23 cellular contexts compared by ENCODE assay signal in the genomic region with DNA sequence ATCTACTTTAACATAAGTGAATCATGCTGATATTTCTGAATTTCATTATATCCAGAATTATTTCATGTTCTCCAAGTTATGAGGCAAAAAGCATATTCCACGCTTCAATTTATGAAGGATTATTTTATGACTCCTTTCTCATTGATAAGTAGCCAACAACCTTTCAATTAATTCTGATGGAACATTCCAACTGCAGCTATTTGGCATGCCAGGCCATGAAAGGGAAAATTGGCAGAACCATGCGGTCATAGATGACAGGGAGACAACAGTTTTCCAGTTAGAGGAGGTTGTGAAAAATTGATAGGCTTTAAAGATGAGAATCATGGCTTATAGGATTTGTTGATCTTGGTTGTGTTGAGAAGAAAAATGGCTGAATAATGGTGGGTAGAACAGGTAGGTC.
DNase-seq lines count a peak whose midpoint lies in the region; ATAC-seq and TF ChIP-seq lines count a peak whose summit lies in the region.
"Had no signal": no experiment of that assay in that cellular context is flagged by ENCODE, and none has a peak within 500 bp of the region (broad histone marks: within the 10 kb centered on the region; RNA-seq: fewer than 3 reads in every experiment).

No MANE protein-coding gene starts in this region.

- H3K4me1 ChIP-seq in mammary epithelial cell (ENCODE audit: insufficient read depth, low read length): no peaks in the 10 kb centered on the region

- no peaks in the 10 kb centered on the region for H3K27me3 Mint-ChIP-seq in activated naive CD8-positive, alpha-beta T cell treated with anti-CD3 and anti-CD28 coated beads for 36 hours
- H3K27me3 Mint-ChIP-seq in activated naive CD8-positive, alpha-beta T cell treated with anti-CD3 and anti-CD28 coated beads, Interleukin-2, amount 50 U/mL, for 24 hours: no peaks in the 10 kb centered on the region

- intact Hi-C loops in mammary epithelial cell (cut with micrococcal nuclease): no loop called here

- no peak overlapping the region for H3K4me2 ChIP-seq in mammary epithelial cell (ENCODE audit: insufficient read depth, low read depth, low read length)

- DNase-seq in activated naive CD8-positive, alpha-beta T cell treated with anti-CD3 and anti-CD28 coated beads for 36 hours: no peak
- no peak for DNase-seq in activated naive CD8-positive, alpha-beta T cell treated with anti-CD3 and anti-CD28 coated beads, Interleukin-2, amount 50 U/mL, for 24 hours
- DNase-seq in NCI-H446 treated with DMSO at 0.1 percent for 48 hours (lab: John Stamatoyannopoulos, UW) (peak; percentile 27), mammary epithelial cell (no peak), HT-29 (ENCODE audit: low spot score) (no peak), NCI-H1417 treated with DMSO at 0.1 percent for 48 hours (lab: John Stamatoyannopoulos, UW) (no peak)
- DNase-seq in stimulated activated effector memory CD8-positive, alpha-beta T cell treated with anti-CD3 and anti-CD28 coated beads, Interleukin-12 subunit alpha, Interleukin-12 subunit beta, amount 100 ng/mL, for 72 hours (ENCODE audit: low spot score in 2 of 2): no peak
- DNase-seq: ACHN, AML-193, COR-L47, DMS153, EL, H7, IMR-90, Karpas-422, NCI-H1105, NCI-H187, NCI-H748 treated with DMSO at 0.1 percent for 48 hours, OCI-M1, RPMI8226, SIG-M5 had no signal

- CTCF ChIA-PET in mammary epithelial cell (lab: Charles Lee; ENCODE audit: low non-redundant PET): no interaction called here

- BruUV-seq in mammary epithelial cell (replicated peaks; lab: Mats Ljungman, UMichigan): no TSS peak

- H4K20me1 ChIP-seq in mammary epithelial cell (ENCODE audit: insufficient read depth, low read length): no peaks in the 10 kb centered on the region

- dilution Hi-C loops in mammary epithelial cell (cut with HindIII; ENCODE audit: low sequenced_read_pairs): no loop called here

- in situ Hi-C loops in mammary epithelial cell (cut with MboI; ENCODE audit: low sequenced_read_pairs in 2 of 2): no loop called here

- H3K9me3 Mint-ChIP-seq in activated naive CD8-positive, alpha-beta T cell treated with anti-CD3 and anti-CD28 coated beads for 36 hours: peaks cover 8% of the 10 kb centered on the region
- H3K9me3 Mint-ChIP-seq in activated naive CD8-positive, alpha-beta T cell treated with anti-CD3 and anti-CD28 coated beads, Interleukin-2, amount 50 U/mL, for 24 hours: no peaks in the 10 kb centered on the region
- H3K9me3 Mint-ChIP-seq in stimulated activated effector memory CD8-positive, alpha-beta T cell treated with anti-CD3 and anti-CD28 coated beads, Interleukin-12 subunit alpha, Interleukin-12 subunit beta, amount 100 ng/mL, for 72 hours: no peaks in the 10 kb centered on the region

- H3K79me2 ChIP-seq in mammary epithelial cell (ENCODE audit: insufficient read depth, low read length): no peaks in the 10 kb centered on the region

- ATAC-seq in activated naive CD8-positive, alpha-beta T cell treated with anti-CD3 and anti-CD28 coated beads, Interleukin-2, amount 50 U/mL, for 24 hours: no peak
- ATAC-seq in stimulated activated effector memory CD8-positive, alpha-beta T cell treated with anti-CD3 and anti-CD28 coated beads, Interleukin-12 subunit alpha, Interleukin-12 subunit beta, amount 100 ng/mL, for 72 hours: no peak
- ATAC-seq in GM18870 (IDR thresholded peaks at IDR 0.05; ENCODE audit: unreplicated experiment): no peak

- H3K27ac ChIP-seq in mammary epithelial cell (ENCODE audit: insufficient read depth, low read depth, low read length): no peak overlapping the region

- TF ChIP-seq CTCF in mammary epithelial cell (conservative IDR thresholded peaks at IDR 0.05 in 1 of 2, IDR thresholded peaks at IDR 0.05 in 1 of 2; ENCODE audit: extremely low read depth in 1 of 2, insufficient read depth in 1 of 2, low read depth in 1 of 2, low read length in 2 of 2): no peak

- H3K36me3 ChIP-seq in mammary epithelial cell (ENCODE audit: insufficient read depth, low read length): no peaks in the 10 kb centered on the region

- 69% methylated on average over 2 of the region's 2 CpGs for WGBS in mammary epithelial cell (ENCODE audit: low coverage, missing lambda C conversion rate)

- peak overlapping the region; percentile 21 for H3K27ac Mint-ChIP-seq in activated naive CD8-positive, alpha-beta T cell treated with anti-CD3 and anti-CD28 coated beads for 36 hours
- H3K27ac Mint-ChIP-seq in activated naive CD8-positive, alpha-beta T cell treated with anti-CD3 and anti-CD28 coated beads, Interleukin-2, amount 50 U/mL, for 24 hours: no peak overlapping the region
- peak overlapping the region; percentile 29 for H3K27ac Mint-ChIP-seq in stimulated activated effector memory CD8-positive, alpha-beta T cell treated with anti-CD3 and anti-CD28 coated beads, Interleukin-12 subunit alpha, Interleukin-12 subunit beta, amount 100 ng/mL, for 72 hours
- H3K27ac Mint-ChIP-seq: CD14-positive monocyte had no signal

- no peak overlapping the region for H3K4me3 Mint-ChIP-seq in activated naive CD8-positive, alpha-beta T cell treated with anti-CD3 and anti-CD28 coated beads for 36 hours
- no peak overlapping the region for H3K4me3 Mint-ChIP-seq in activated naive CD8-positive, alpha-beta T cell treated with anti-CD3 and anti-CD28 coated beads, Interleukin-2, amount 50 U/mL, for 24 hours
- peak overlapping the region; percentile 12 for H3K4me3 Mint-ChIP-seq in stimulated activated effector memory CD8-positive, alpha-beta T cell treated with anti-CD3 and anti-CD28 coated beads, Interleukin-12 subunit alpha, Interleukin-12 subunit beta, amount 100 ng/mL, for 72 hours
- H3K4me3 Mint-ChIP-seq: CD14-positive monocyte had no signal

- H3K4me1 Mint-ChIP-seq in activated naive CD8-positive, alpha-beta T cell treated with anti-CD3 and anti-CD28 coated beads for 36 hours: peaks cover 32% of the 10 kb centered on the region
- peaks cover 34% of the 10 kb centered on the region for H3K4me1 Mint-ChIP-seq in activated naive CD8-positive, alpha-beta T cell treated with anti-CD3 and anti-CD28 coated beads, Interleukin-2, amount 50 U/mL, for 24 hours
- H3K4me1 Mint-ChIP-seq in stimulated activated effector memory CD8-positive, alpha-beta T cell treated with anti-CD3 and anti-CD28 coated beads, Interleukin-12 subunit alpha, Interleukin-12 subunit beta, amount 100 ng/mL, for 72 hours: peaks cover 47% of the 10 kb centered on the region

- no peak overlapping the region for H3K4me3 ChIP-seq in mammary epithelial cell (replicated peaks in 1 of 3; ENCODE audit: insufficient read depth in 1 of 3, low read depth in 2 of 3, low read length in 3 of 3)

- H3K9ac ChIP-seq in mammary epithelial cell (ENCODE audit: insufficient read depth, low read length): no peak overlapping the region

- H2AFZ ChIP-seq in mammary epithelial cell (ENCODE audit: low read depth, low read length): peak overlapping the region; percentile 27

- no peaks in the 10 kb centered on the region for H3K27me3 ChIP-seq in mammary epithelial cell (ENCODE audit: insufficient read depth, low read length)

- H3K9me3 ChIP-seq in mammary epithelial cell (replicated peaks; ENCODE audit: insufficient read depth, low read length): no peaks in the 10 kb centered on the region

- H3K36me3 Mint-ChIP-seq in activated naive CD8-positive, alpha-beta T cell treated with anti-CD3 and anti-CD28 coated beads for 36 hours: peaks cover 74% of the 10 kb centered on the region
- peaks cover 71% of the 10 kb centered on the region for H3K36me3 Mint-ChIP-seq in activated naive CD8-positive, alpha-beta T cell treated with anti-CD3 and anti-CD28 coated beads, Interleukin-2, amount 50 U/mL, for 24 hours (ENCODE audit: low read depth)
- H3K36me3 Mint-ChIP-seq in stimulated activated effector memory CD8-positive, alpha-beta T cell treated with anti-CD3 and anti-CD28 coated beads, Interleukin-12 subunit alpha, Interleukin-12 subunit beta, amount 100 ng/mL, for 72 hours: no peaks in the 10 kb centered on the region
